Comparison of ENCODE assay signal across 8 cellular contexts in genomic region chr6:10954590-10955010, GRCh38.
A peak's percentile ranks its signal among the peaks of the same experiment; 100 is the strongest.
DNase-seq lines count a peak whose midpoint lies in the region; ATAC-seq and TF ChIP-seq lines count a peak whose summit lies in the region.

No MANE protein-coding gene starts in this region.

- TF ChIP-seq POLR2A in lower leg skin (IDR thresholded peaks at IDR 0.05): no peak

- intact Hi-C loops in lower leg skin (cut with DNase I; ENCODE audit: low total_unique reads): no loop called here

- H3K4me3 Mint-ChIP-seq in chondrocyte (ENCODE audit: unreplicated experiment): no peak overlapping the region

- ATAC-seq in HG02973 (IDR thresholded peaks at IDR 0.05; ENCODE audit: unreplicated experiment): peak; percentile 83

- no peaks in the 10 kb centered on the region for H3K27me3 Mint-ChIP-seq in chondrocyte (ENCODE audit: low read depth)

- DNase-seq in NCI-H2107 treated with DMSO at 0.1 percent for 48 hours (lab: John Stamatoyannopoulos, UW; ENCODE audit: unreplicated experiment): peak; percentile 16
- DNase-seq in NCI-H2107 (lab: John Stamatoyannopoulos, UW): no peak
- DNase-seq in NCI-H2196 treated with DMSO at 0.1 percent for 48 hours (lab: John Stamatoyannopoulos, UW; ENCODE audit: unreplicated experiment): peak; percentile 31
- peak; percentile 22 for DNase-seq in activated CD4-positive, alpha-beta T cell treated with anti-CD3 and anti-CD28 coated beads for 1 hour
- no peak for DNase-seq in chondrocyte (ENCODE audit: low spot score)
- peak; percentile 41 to 87 for DNase-seq in lower leg skin (ENCODE audit: low spot score in 2 of 2)
- DNase-seq in stimulated activated CD8-positive, alpha-beta memory T cell treated with anti-CD3 and anti-CD28 coated beads, Interleukin-12 subunit alpha, Interleukin-12 subunit beta, amount 100 ng/mL, for 24 hours (ENCODE audit: extremely low read depth): peak; percentile 11

- H3K27ac Mint-ChIP-seq in chondrocyte (ENCODE audit: unreplicated experiment): no peak overlapping the region

- H3K4me3 ChIP-seq in lower leg skin (ENCODE audit: low read depth, poor library complexity, severe bottlenecking): no peak overlapping the region

- H3K36me3 Mint-ChIP-seq in chondrocyte (ENCODE audit: low read depth): peaks cover 4% of the 10 kb centered on the region

- 36% methylated on average over 15 of the region's 15 CpGs for WGBS in lower leg skin, 2 donors

- peaks cover 22% of the 10 kb centered on the region for H3K4me1 Mint-ChIP-seq in chondrocyte (ENCODE audit: low read depth)

- no peaks in the 10 kb centered on the region for H3K9me3 Mint-ChIP-seq in chondrocyte (ENCODE audit: low read depth)

- peak; percentile 85 for TF ChIP-seq CTCF in chondrocyte (IDR thresholded peaks at IDR 0.05)
- TF ChIP-seq CTCF in lower leg skin (IDR thresholded peaks at IDR 0.05): no peak

Comparison
In these comparisons a context has a peak if more than half of its experiments do, and no peak if none do; other contexts are left out.
1. DNase-seq: peak in NCI-H2107 treated with DMSO at 0.1 percent for 48 hours (single experiment), NCI-H2196 treated with DMSO at 0.1 percent for 48 hours (single experiment), activated CD4-positive, alpha-beta T cell treated with anti-CD3 and anti-CD28 coated beads for 1 hour (single experiment), lower leg skin (2 of 2) and stimulated activated CD8-positive, alpha-beta memory T cell treated with anti-CD3 and anti-CD28 coated beads, Interleukin-12 subunit alpha, Interleukin-12 subunit beta, amount 100 ng/mL, for 24 hours (single experiment); none in NCI-H2107 (single experiment) and chondrocyte (single experiment).